Comparison of ENCODE assay signal across 7 cellular contexts in the genomic region with DNA sequence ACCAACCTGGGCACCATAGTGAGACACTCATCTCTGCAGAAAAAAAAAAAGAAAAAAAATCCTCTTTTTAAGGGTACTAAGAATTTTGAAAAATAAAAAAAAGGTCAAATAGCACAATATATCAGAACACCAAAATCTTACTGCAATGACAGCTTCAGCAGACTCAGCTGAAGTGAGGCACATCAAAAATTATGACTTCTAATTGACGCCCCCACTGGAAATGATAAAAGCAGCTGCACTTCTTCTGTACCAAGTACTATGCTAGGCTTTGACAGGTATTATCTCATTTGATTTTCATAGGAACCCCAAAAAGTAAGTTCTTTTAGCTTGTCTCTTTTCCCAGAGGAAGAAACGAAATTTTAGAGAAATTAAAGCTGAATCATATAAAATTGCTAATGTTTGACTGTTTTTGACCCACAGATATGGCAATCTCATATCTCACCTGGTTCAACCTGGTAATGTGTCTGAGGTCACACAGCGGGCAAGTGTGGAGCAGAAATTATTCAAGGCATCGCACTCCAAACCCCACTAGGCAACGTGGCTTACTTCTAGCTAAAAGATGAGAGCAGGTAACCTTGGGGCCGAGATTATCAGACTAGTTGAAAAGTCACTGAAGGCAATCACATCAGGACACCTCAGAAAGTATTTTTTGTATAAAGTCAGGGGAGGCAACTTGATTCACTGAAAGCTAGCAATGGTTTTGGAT.
"Had no signal": no experiment of that assay in that cellular context is flagged by ENCODE, and none has a peak within 500 bp of the region (broad histone marks: within the 10 kb centered on the region; RNA-seq: fewer than 3 reads in every experiment).

No MANE protein-coding gene starts in this region.

- DNase-seq: IMR-90, KBM-7, KG1 had no signal

- ATAC-seq: HepG2, K562 had no signal

- FAIRE-seq: HepG2, HTR-8/SVneo, K562 had no signal

- H3K27ac ChIP-seq: HL-60 had no signal

- H3K4me3 ChIP-seq: K562 had no signal
